Comparison of ENCODE assay signal across 8 cellular contexts in the genomic region with DNA sequence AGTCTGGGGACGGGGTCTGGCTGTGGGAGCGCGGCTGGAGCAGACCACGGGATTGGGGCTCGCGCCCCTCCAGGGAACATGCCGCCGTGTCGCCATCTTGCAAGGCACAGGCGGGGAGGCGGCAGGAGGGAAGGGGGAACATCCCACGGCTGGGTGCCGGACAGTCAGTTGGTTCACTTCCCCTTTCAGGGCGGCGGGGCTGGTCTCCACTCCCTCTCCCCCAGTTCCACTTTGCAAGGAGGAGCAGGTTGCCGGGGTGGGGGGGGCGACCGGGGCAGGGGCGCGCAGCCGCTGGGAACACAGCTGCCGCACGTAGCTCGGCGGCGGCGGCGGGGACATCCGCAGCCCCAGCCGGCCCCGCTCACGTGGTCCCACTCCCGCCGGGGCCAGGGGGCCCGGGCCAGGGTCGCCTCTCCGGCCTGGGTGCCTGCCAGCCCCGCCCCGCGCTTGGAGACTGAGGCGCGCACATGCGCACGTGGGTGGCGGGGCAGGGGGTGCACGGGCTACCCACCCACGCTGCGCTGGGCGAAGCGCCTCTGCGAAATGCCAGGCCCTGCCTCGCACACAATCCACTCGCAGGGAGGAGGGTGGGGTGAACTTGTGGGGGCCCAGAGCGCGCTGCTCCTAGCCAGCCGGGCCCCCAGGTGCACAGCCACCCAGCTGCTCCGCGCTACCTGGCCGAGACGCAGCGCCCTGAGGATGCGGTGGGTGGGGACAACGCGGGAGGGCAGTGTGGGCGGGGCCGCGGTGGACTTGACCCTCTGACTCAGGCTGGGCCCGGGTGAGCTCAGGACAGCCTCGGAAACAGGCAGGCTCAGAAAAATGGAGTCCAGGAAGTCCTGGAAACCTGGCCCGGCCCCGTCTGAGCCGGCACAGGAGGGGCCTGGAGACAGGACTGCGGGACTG. TPM values are rescaled to one million over a fixed set of nuclear protein-coding genes. Genes with fewer than 3 reads are reported as not detected.
DNase-seq lines count a peak whose midpoint lies in the region; ATAC-seq lines count a peak whose summit lies in the region.

No MANE protein-coding gene starts in this region.

- no peaks in the 10 kb centered on the region for H3K9me3 Mint-ChIP-seq in CD4-positive, CD25-positive, alpha-beta regulatory T cell

- H3K36me3 ChIP-seq in CD4-positive, CD25-positive, alpha-beta regulatory T cell (ENCODE audit: control insufficient read depth, insufficient read depth, low read length), result no peaks in the 10 kb centered on the region

- H3K4me1 Mint-ChIP-seq in CD4-positive, CD25-positive, alpha-beta regulatory T cell, result peaks cover 0 to 65% (median 22%) of the 10 kb centered on the region in 4 donors
- H3K4me1 Mint-ChIP-seq in T-helper 17 cell, result peaks cover 46% of the 10 kb centered on the region

- peak overlapping the region; percentile 59 for H3K4me3 ChIP-seq in CD4-positive, CD25-positive, alpha-beta regulatory T cell (ENCODE audit: low read depth, low read length)

- H3K27me3 Mint-ChIP-seq in CD4-positive, CD25-positive, alpha-beta regulatory T cell, result no peaks in the 10 kb centered on the region
- H3K27me3 Mint-ChIP-seq in T-helper 17 cell, result no peaks in the 10 kb centered on the region

- H3K9me3 ChIP-seq in CD4-positive, CD25-positive, alpha-beta regulatory T cell (ENCODE audit: control insufficient read depth in 2 of 2, low read length in 2 of 2), result no peaks in the 10 kb centered on the region
- H3K9me3 ChIP-seq in T-helper 17 cell (ENCODE audit: control insufficient read depth, low read length, poor library complexity, severe bottlenecking), result no peaks in the 10 kb centered on the region

- H3K27ac Mint-ChIP-seq in CD4-positive, CD25-positive, alpha-beta regulatory T cell, result peak overlapping the region in 2 of 3 donors; percentile 20 to 90
- peak overlapping the region; percentile 96 for H3K27ac Mint-ChIP-seq in T-helper 17 cell

- peaks cover 3% of the 10 kb centered on the region for H3K36me3 Mint-ChIP-seq in CD4-positive, CD25-positive, alpha-beta regulatory T cell
- no peaks in the 10 kb centered on the region for H3K36me3 Mint-ChIP-seq in T-helper 17 cell (ENCODE audit: low read depth)

- H3K27ac ChIP-seq in CD4-positive, CD25-positive, alpha-beta regulatory T cell (ENCODE audit: insufficient read depth, low read length, poor library complexity, severe bottlenecking), result peak overlapping the region; percentile 81

- H3K27me3 ChIP-seq in CD4-positive, CD25-positive, alpha-beta regulatory T cell (ENCODE audit: control insufficient read depth, insufficient read depth, low read length), result no peaks in the 10 kb centered on the region

- DNase-seq in CD4-positive, CD25-positive, alpha-beta regulatory T cell, result peak in 2 of 3 donors; percentile 45 to 54
- peak in 1 of 3 donors; percentile 28 for DNase-seq in T-helper 17 cell
- DNase-seq in central memory CD4-positive, alpha-beta T cell, result peak; percentile 39
- peak; percentile 93 for DNase-seq in islet precursor cell
- DNase-seq in stimulated activated CD4-positive, alpha-beta T cell treated with anti-CD3 and anti-CD28 coated beads, Interleukin-12 subunit alpha, Interleukin-12 subunit beta, amount 100 ng/mL, for 4 hours, result peak; percentile 52
- DNase-seq in NCI-H187 treated with DMSO at 0.1 percent for 48 hours (lab: John Stamatoyannopoulos, UW), result no peak
- no peak for DNase-seq in NCI-H128 (lab: John Stamatoyannopoulos, UW; ENCODE audit: unreplicated experiment)

- H3K4me3 Mint-ChIP-seq in CD4-positive, CD25-positive, alpha-beta regulatory T cell, result peak overlapping the region; percentile 86 to 91 (median 90)
- H3K4me3 Mint-ChIP-seq in T-helper 17 cell, result peak overlapping the region; percentile 92

- peak; percentile 4 to 14 for ATAC-seq in CD4-positive, CD25-positive, alpha-beta regulatory T cell (ENCODE audit: low read depth in 2 of 2)
- peak; percentile 38 for ATAC-seq in HG02970 (IDR thresholded peaks at IDR 0.05; ENCODE audit: low FRiP score, unreplicated experiment)
- ATAC-seq in T-helper 17 cell, result peak; percentile 9

- H3K4me1 ChIP-seq in CD4-positive, CD25-positive, alpha-beta regulatory T cell (ENCODE audit: control insufficient read depth, insufficient read depth, low read length, poor library complexity, severe bottlenecking), result peaks cover 98% of the 10 kb centered on the region

RNA-seq across cellular contexts. Expression of a gene that starts 6.4 kb away (rescaled TPM):
- total RNA-seq in CD4-positive, CD25-positive, alpha-beta regulatory T cell, result 40.6 TPM
- under 1 TPM; 0.28 to 0.86 (median 0.59) TPM for polyA plus RNA-seq in CD4-positive, CD25-positive, alpha-beta regulatory T cell
- total RNA-seq in T-helper 17 cell, result 10 to 100 TPM; 37.9 to 46.5 TPM

RNA-seq across cellular contexts. Expression of a gene that starts 8.7 kb away (rescaled TPM):
- total RNA-seq in CD4-positive, CD25-positive, alpha-beta regulatory T cell, result 103 TPM
- 1 to 10 TPM; 2.5 to 5.5 (median 3.6) TPM for polyA plus RNA-seq in CD4-positive, CD25-positive, alpha-beta regulatory T cell
- 100 to 1,000 TPM in 1 of 2 donors, 10 to 100 TPM in 1; 98.7 to 107 TPM for total RNA-seq in T-helper 17 cell

RNA-seq across cellular contexts. Expression of a gene that starts 28.3 kb away (rescaled TPM):
- 148 TPM for total RNA-seq in CD4-positive, CD25-positive, alpha-beta regulatory T cell
- polyA plus RNA-seq in CD4-positive, CD25-positive, alpha-beta regulatory T cell, result 100 to 1,000 TPM; 139 to 202 (median 159) TPM
- total RNA-seq in T-helper 17 cell, result 100 to 1,000 TPM; 121 to 125 TPM

RNA-seq across cellular contexts. Expression of a gene that starts 44.9 kb away (rescaled TPM):
- total RNA-seq in CD4-positive, CD25-positive, alpha-beta regulatory T cell, result 12.2 TPM
- 1 to 10 TPM; 1.1 to 3.8 (median 2.6) TPM for polyA plus RNA-seq in CD4-positive, CD25-positive, alpha-beta regulatory T cell
- total RNA-seq in T-helper 17 cell, result 1 to 10 TPM; 4.6 to 6.0 TPM

RNA-seq across cellular contexts. Expression of a gene that starts 48.2 kb away (rescaled TPM):
- total RNA-seq in CD4-positive, CD25-positive, alpha-beta regulatory T cell, result 6.9 TPM
- polyA plus RNA-seq in CD4-positive, CD25-positive, alpha-beta regulatory T cell, result 1 to 10 TPM; 4.4 to 8.8 (median 6.0) TPM
- total RNA-seq in T-helper 17 cell, result 1 to 10 TPM; 6.4 to 8.5 TPM

Comparison
In these comparisons a context has a peak if more than half of its experiments do, and no peak if none do; other contexts are left out.
1. DNase-seq: peak in CD4-positive, CD25-positive, alpha-beta regulatory T cell (2 of 3), central memory CD4-positive, alpha-beta T cell (single experiment), islet precursor cell (single experiment) and stimulated activated CD4-positive, alpha-beta T cell treated with anti-CD3 and anti-CD28 coated beads, Interleukin-12 subunit alpha, Interleukin-12 subunit beta, amount 100 ng/mL, for 4 hours (single experiment); none in NCI-H187 treated with DMSO at 0.1 percent for 48 hours (single experiment) and NCI-H128 (single experiment).
2. Peak in every context shown above with its lines, with median percentiles within 50 percentile points of each other: ATAC-seq.